In genomic region chr2:11839916-11840315, GRCh38 we compare ENCODE assay signal across 16 cellular contexts.
"Had no signal": no experiment of that assay in that cellular context is flagged by ENCODE, and none has a peak within 500 bp of the region (broad histone marks: within the 10 kb centered on the region; RNA-seq: fewer than 3 reads in every experiment).

No MANE protein-coding gene starts in this region.

- H3K4me3 Mint-ChIP-seq: activated CD4-positive, alpha-beta memory T cell treated with anti-CD3 and anti-CD28 coated beads, Interleukin-2, amount 10 ng/mL, durations not matched to agents 7 days and 5 days; activated naive CD4-positive, alpha-beta T cell treated with anti-CD3 and anti-CD28 coated beads, Interleukin-2, amount 50 U/mL, for 24 hours; dendritic cell treated with granulocyte-macrophage colony-stimulating factor and Interleukin-4, amounts not matched to agents 40 ng/mL and 50 ng/mL, for 4 days; mesothelial cell of epicardium; stimulated activated naive B cell treated with anti-CD40 and anti-IgM and Interleukin-4, amounts not matched to agents 10 μg/mL and 1 μg/mL and 100 μg/mL, for 72 hours; WTC11 had no signal

- H3K27ac Mint-ChIP-seq: activated CD4-positive, alpha-beta memory T cell treated with anti-CD3 and anti-CD28 coated beads, Interleukin-2, amount 10 ng/mL, durations not matched to agents 7 days and 5 days; activated naive CD4-positive, alpha-beta T cell treated with anti-CD3 and anti-CD28 coated beads, Interleukin-2, amount 50 U/mL, for 24 hours; dendritic cell treated with granulocyte-macrophage colony-stimulating factor and Interleukin-4, amounts not matched to agents 40 ng/mL and 50 ng/mL, for 4 days; mesothelial cell of epicardium; stimulated activated naive B cell treated with anti-CD40 and anti-IgM and Interleukin-4, amounts not matched to agents 10 μg/mL and 1 μg/mL and 100 μg/mL, for 72 hours; WTC11 had no signal

- H3K9me3 Mint-ChIP-seq: activated naive CD4-positive, alpha-beta T cell treated with anti-CD3 and anti-CD28 coated beads, Interleukin-2, amount 50 U/mL, for 24 hours had no signal

- H3K27me3 ChIP-seq: ovary, tibial nerve had no signal

- H3K9me3 ChIP-seq: ovary, tibial nerve had no signal

- H3K36me3 ChIP-seq: ovary, tibial nerve had no signal

- H3K27ac ChIP-seq: ovary, tibial nerve had no signal

- ATAC-seq: stimulated activated naive B cell treated with anti-CD40 and anti-IgM and Interleukin-4, amounts not matched to agents 10 μg/mL and 1 μg/mL and 100 μg/mL, for 72 hours; WTC11 had no signal

- H3K4me1 ChIP-seq: tibial nerve had no signal

- DNase-seq: activated CD4-positive, alpha-beta memory T cell treated with anti-CD3 and anti-CD28 coated beads, Interleukin-2, amount 10 ng/mL, durations not matched to agents 7 days and 5 days; activated CD4-positive, alpha-beta T cell treated with anti-CD3 and anti-CD28 coated beads for 4 hours; activated effector memory CD4-positive, alpha-beta T cell treated with anti-CD3 and anti-CD28 coated beads, Interleukin-2, amount 50 U/mL, for 16 hours; activated T-cell treated with anti-CD3 and anti-CD28 coated beads, Interleukin-2, amount 50 U/mL, for 48 hours; amniotic stem cell; effector memory CD4-positive, alpha-beta T cell; ovary; stimulated activated CD4-positive, alpha-beta T cell treated with anti-CD3 and anti-CD28 coated beads, Interleukin-2, amount 100 ng/mL, for 48 hours; stimulated activated naive B cell treated with anti-CD40 and anti-IgM and Interleukin-4, amounts not matched to agents 10 μg/mL and 1 μg/mL and 100 μg/mL, for 72 hours; substantia nigra; T-helper 2 cell had no signal

- H3K27me3 Mint-ChIP-seq: activated naive CD4-positive, alpha-beta T cell treated with anti-CD3 and anti-CD28 coated beads, Interleukin-2, amount 50 U/mL, for 24 hours had no signal

- H3K4me3 ChIP-seq: ovary, tibial nerve had no signal

- H3K4me1 Mint-ChIP-seq: activated CD4-positive, alpha-beta memory T cell treated with anti-CD3 and anti-CD28 coated beads, Interleukin-2, amount 10 ng/mL, durations not matched to agents 7 days and 5 days; activated naive CD4-positive, alpha-beta T cell treated with anti-CD3 and anti-CD28 coated beads, Interleukin-2, amount 50 U/mL, for 24 hours; mesothelial cell of epicardium had no signal
